Comparison of ENCODE assay signal across 19 cellular contexts in genomic region chr12:65999564-66000280, GRCh38.
DNase-seq lines count a peak whose midpoint lies in the region; TF ChIP-seq lines count a peak whose summit lies in the region.
"Had no signal": no experiment of that assay in that cellular context is flagged by ENCODE, and none has a peak within 500 bp of the region (broad histone marks: within the 10 kb centered on the region; RNA-seq: fewer than 3 reads in every experiment).

No MANE protein-coding gene starts in this region.

- no peak overlapping the region for H3K4me3 ChIP-seq in epithelial cell of proximal tubule (ENCODE audit: low read depth, low read length)
- H3K4me3 ChIP-seq: adrenal gland had no signal

- POLR2A ChIA-PET in RWPE1 (lab: Yijun Ruan, JAX; ENCODE audit: low non-redundant PET): no interaction called here

- H3K27ac ChIP-seq in RWPE1: no peak overlapping the region; the same call in 1 of the 2 replicates
- H3K27ac ChIP-seq: adrenal gland, neutrophil had no signal

- CTCF ChIA-PET in RWPE1 (lab: Yijun Ruan, JAX): no interaction called here

- peak; percentile 41 for DNase-seq in GM03348 (ENCODE audit: low spot score)
- peak; percentile 77 for DNase-seq in RWPE1 (ENCODE audit: low spot score)
- peak; percentile 3 for DNase-seq in epithelial cell of proximal tubule (ENCODE audit: low read depth)
- peak; percentile 66 for DNase-seq in renal cortical epithelial cell (ENCODE audit: low read depth)
- no peak for DNase-seq in CD1c-positive myeloid dendritic cell (ENCODE audit: extremely low spot score)
- no peak for DNase-seq in GM20000 (ENCODE audit: low spot score)
- no peak for DNase-seq in stimulated activated CD4-positive, alpha-beta T cell treated with anti-CD3 and anti-CD28 coated beads, Interleukin-2, amount 100 ng/mL, for 48 hours
- no peak for DNase-seq in NCI-H2029 (lab: John Stamatoyannopoulos, UW)
- DNase-seq: activated CD4-positive, alpha-beta T cell treated with anti-CD3 and anti-CD28 coated beads for 4 hours; activated T-cell treated with anti-CD3 and anti-CD28 coated beads, Interleukin-2, amount 50 U/mL, for 24 hours; adrenal gland; BE2C; dermis blood vessel endothelial cell; DMS153; NCI-H2107; Right ventricle myocardium superior; stimulated activated naive CD4-positive, alpha-beta T cell treated with Interleukin-2 at 50 U/mL for 16 hours; T-helper 9 cell had no signal

- TF ChIP-seq CTCF in RWPE1 (conservative IDR thresholded peaks at IDR 0.05; ENCODE audit: low read depth) (no peak), epithelial cell of proximal tubule (conservative IDR thresholded peaks at IDR 0.05; ENCODE audit: low read depth, low read length) (no peak), GM20000 (IDR thresholded peaks at IDR 0.05; ENCODE audit: extremely low read depth, missing control alignments) (no peak)

Comparison
In these comparisons a context has a peak if more than half of its experiments do, and no peak if none do; other contexts are left out.
1. DNase-seq: peak in GM03348 (single experiment), RWPE1 (single experiment), epithelial cell of proximal tubule (single experiment) and renal cortical epithelial cell (single experiment); none in CD1c-positive myeloid dendritic cell (single experiment), GM20000 (single experiment), stimulated activated CD4-positive, alpha-beta T cell treated with anti-CD3 and anti-CD28 coated beads, Interleukin-2, amount 100 ng/mL, for 48 hours (0 of 2) and NCI-H2029 (single experiment).